Comparison of ENCODE assay signal across 1 cellular context in the genomic region with DNA sequence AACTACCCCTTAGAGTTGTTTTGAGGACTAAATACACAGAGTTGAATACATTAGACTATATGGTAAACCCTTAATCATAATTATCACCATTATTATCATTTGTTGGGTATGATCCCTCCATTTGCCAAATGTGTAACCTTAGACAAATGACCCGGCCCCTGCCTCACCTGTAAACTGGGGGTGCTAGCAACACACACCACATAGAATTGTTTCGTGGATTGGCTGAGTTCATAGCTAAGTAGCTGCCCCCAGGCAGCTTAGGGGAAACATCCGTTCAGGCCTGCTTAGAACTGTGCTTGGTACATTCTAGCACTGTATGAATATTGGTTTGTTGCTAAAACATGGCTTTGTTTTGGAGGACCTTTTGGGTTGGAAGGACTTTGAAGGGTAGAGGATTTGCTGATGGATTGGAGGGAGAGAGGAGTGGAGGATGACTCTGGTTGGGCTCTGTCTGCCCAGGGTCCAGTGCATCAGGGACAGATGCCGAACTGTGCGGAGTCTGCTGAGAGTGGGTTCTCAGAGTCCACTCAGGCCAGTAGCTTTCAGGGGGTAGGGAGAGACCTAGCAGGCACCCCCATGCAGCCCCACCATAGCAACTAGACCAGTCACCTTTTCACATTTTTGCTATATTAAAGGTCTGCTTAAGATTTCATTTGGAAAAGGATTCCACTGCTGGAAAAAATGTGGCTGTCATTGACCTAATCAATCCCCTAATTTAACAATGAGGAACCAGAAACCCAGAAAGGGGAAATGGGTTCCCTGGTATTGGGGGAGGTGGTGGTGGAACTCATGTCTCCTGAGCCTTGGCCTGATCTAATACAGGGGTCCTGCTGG.
TF ChIP-seq lines count a peak whose summit lies in the region.

No MANE protein-coding gene starts in this region.

TF ChIP-seq in SK-N-SH treated with all-trans-retinoic acid at 6 μM for 48 hours, 23 proteins besides CTCF, POLR2A, EP300 and RAD21 (continued from another document):
- TF ChIP-seq CREB5 (CRISPR knock-in tag; IDR thresholded peaks at IDR 0.05; ENCODE audit: low read depth), result no peak
- no peak for TF ChIP-seq ARNTL (CRISPR knock-in tag; IDR thresholded peaks at IDR 0.05; ENCODE audit: borderline replicate concordance, low read depth)
- no peak for TF ChIP-seq SNAI2 (CRISPR knock-in tag; IDR thresholded peaks at IDR 0.05)
- TF ChIP-seq, protein P1, sequence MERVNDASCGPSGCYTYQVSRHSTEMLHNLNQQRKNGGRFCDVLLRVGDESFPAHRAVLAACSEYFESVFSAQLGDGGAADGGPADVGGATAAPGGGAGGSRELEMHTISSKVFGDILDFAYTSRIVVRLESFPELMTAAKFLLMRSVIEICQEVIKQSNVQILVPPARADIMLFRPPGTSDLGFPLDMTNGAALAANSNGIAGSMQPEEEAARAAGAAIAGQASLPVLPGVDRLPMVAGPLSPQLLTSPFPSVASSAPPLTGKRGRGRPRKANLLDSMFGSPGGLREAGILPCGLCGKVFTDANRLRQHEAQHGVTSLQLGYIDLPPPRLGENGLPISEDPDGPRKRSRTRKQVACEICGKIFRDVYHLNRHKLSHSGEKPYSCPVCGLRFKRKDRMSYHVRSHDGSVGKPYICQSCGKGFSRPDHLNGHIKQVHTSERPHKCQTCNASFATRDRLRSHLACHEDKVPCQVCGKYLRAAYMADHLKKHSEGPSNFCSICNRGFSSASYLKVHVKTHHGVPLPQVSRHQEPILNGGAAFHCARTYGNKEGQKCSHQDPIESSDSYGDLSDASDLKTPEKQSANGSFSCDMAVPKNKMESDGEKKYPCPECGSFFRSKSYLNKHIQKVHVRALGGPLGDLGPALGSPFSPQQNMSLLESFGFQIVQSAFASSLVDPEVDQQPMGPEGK (CRISPR knock-in tag; IDR thresholded peaks at IDR 0.05; ENCODE audit: borderline replicate concordance), result no peak
- TF ChIP-seq ZNF8 (CRISPR knock-in tag; IDR thresholded peaks at IDR 0.05), result no peak
- TF ChIP-seq, protein P2, sequence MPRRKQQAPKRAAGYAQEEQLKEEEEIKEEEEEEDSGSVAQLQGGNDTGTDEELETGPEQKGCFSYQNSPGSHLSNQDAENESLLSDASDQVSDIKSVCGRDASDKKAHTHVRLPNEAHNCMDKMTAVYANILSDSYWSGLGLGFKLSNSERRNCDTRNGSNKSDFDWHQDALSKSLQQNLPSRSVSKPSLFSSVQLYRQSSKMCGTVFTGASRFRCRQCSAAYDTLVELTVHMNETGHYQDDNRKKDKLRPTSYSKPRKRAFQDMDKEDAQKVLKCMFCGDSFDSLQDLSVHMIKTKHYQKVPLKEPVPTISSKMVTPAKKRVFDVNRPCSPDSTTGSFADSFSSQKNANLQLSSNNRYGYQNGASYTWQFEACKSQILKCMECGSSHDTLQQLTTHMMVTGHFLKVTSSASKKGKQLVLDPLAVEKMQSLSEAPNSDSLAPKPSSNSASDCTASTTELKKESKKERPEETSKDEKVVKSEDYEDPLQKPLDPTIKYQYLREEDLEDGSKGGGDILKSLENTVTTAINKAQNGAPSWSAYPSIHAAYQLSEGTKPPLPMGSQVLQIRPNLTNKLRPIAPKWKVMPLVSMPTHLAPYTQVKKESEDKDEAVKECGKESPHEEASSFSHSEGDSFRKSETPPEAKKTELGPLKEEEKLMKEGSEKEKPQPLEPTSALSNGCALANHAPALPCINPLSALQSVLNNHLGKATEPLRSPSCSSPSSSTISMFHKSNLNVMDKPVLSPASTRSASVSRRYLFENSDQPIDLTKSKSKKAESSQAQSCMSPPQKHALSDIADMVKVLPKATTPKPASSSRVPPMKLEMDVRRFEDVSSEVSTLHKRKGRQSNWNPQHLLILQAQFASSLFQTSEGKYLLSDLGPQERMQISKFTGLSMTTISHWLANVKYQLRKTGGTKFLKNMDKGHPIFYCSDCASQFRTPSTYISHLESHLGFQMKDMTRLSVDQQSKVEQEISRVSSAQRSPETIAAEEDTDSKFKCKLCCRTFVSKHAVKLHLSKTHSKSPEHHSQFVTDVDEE (CRISPR knock-in tag; IDR thresholded peaks at IDR 0.05), result no peak
